In the genomic region with DNA sequence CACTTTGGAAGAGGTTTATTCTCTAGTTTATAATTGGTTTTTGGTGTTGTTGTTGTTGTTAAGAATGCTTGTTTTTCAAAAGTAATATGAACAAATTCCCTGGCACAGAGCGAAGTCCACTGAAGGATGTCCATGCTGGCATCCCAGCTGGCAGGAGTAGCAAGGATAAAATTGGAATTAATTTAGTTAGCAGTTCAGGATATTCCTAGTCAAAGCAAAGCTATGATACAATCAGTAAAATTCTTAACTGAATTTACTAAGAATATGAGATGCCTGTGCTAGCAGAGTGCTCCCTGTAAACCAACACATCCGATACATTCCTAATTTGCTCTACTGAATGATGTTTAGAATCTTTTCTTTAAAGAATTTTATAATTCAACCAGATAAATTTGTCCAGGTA, we compare ENCODE assay signal across 29 cellular contexts.
"Had no signal": no experiment of that assay in that cellular context is flagged by ENCODE, and none has a peak within 500 bp of the region (broad histone marks: within the 10 kb centered on the region; RNA-seq: fewer than 3 reads in every experiment).

No MANE protein-coding gene starts in this region.

- H3K9me3 ChIP-seq: colonic mucosa, esophagus muscularis mucosa, esophagus squamous epithelium, gastrocnemius medialis, gastroesophageal sphincter, heart right ventricle had no signal

- H3K4me1 ChIP-seq: colonic mucosa, foreskin keratinocyte had no signal

- H3K27ac ChIP-seq: colonic mucosa, coronary artery, dorsolateral prefrontal cortex, epithelial cell of prostate, foreskin keratinocyte, gastrocnemius medialis, heart right ventricle had no signal

- H3K36me3 ChIP-seq: colonic mucosa, esophagus muscularis mucosa, esophagus squamous epithelium, gastrocnemius medialis, gastroesophageal sphincter, heart left ventricle, heart right ventricle had no signal

- DNase-seq: colonic mucosa; cortex of kidney; dermis blood vessel endothelial cell; dorsolateral prefrontal cortex; effector CD4-positive, alpha-beta T cell; effector CD8-positive, alpha-beta T cell; effector memory CD4-positive, alpha-beta T cell; effector memory CD8-positive, alpha-beta T cell; endodermal cell; erythroblast; esophagus squamous epithelium; foreskin fibroblast; foreskin keratinocyte; foreskin melanocyte; gastrocnemius medialis; glutamatergic neuron; head of caudate nucleus; heart left ventricle; heart right ventricle had no signal

- H3K27ac Mint-ChIP-seq: dendritic cell treated with granulocyte-macrophage colony-stimulating factor and Interleukin-4, amounts not matched to agents 40 ng/mL and 50 ng/mL, for 4 days; endodermal cell had no signal

- H3K4me1 Mint-ChIP-seq: endodermal cell had no signal

- H3K4me3 Mint-ChIP-seq: dendritic cell treated with granulocyte-macrophage colony-stimulating factor and Interleukin-4, amounts not matched to agents 40 ng/mL and 50 ng/mL, for 4 days; effector memory CD8-positive, alpha-beta T cell; endodermal cell had no signal

- ATAC-seq: effector memory CD8-positive, alpha-beta T cell; esophagus mucosa; foreskin keratinocyte; gastrocnemius medialis; gastroesophageal sphincter; heart left ventricle; heart right ventricle had no signal

- FAIRE-seq: endometrium, endothelial cell of umbilical vein, frontal cortex had no signal

- H3K4me2 ChIP-seq: hepatocyte had no signal

- H3K9me3 Mint-ChIP-seq: dendritic cell treated with granulocyte-macrophage colony-stimulating factor and Interleukin-4, amounts not matched to agents 40 ng/mL and 50 ng/mL, for 4 days; effector memory CD8-positive, alpha-beta T cell; endodermal cell had no signal

- H3K79me2 ChIP-seq: hepatocyte had no signal

- H3K4me3 ChIP-seq: colonic mucosa, coronary artery, dorsolateral prefrontal cortex, esophagus muscularis mucosa, esophagus squamous epithelium, gastrocnemius medialis, gastroesophageal sphincter, heart left ventricle, heart right ventricle, hepatocyte had no signal

- H3K27me3 Mint-ChIP-seq: dendritic cell treated with granulocyte-macrophage colony-stimulating factor and Interleukin-4, amounts not matched to agents 40 ng/mL and 50 ng/mL, for 4 days; effector memory CD8-positive, alpha-beta T cell had no signal

- H3K27me3 ChIP-seq: colonic mucosa, dorsolateral prefrontal cortex, esophagus muscularis mucosa, esophagus squamous epithelium, foreskin keratinocyte, gastrocnemius medialis, gastroesophageal sphincter, heart left ventricle, heart right ventricle, hepatocyte had no signal

- H2AFZ ChIP-seq: hepatocyte had no signal
